Comparison of ENCODE assay signal across 9 cellular contexts in genomic region chr1:238951809-238952208, GRCh38.
A peak's percentile ranks its signal among the peaks of the same experiment; 100 is the strongest.
DNase-seq lines count a peak whose midpoint lies in the region; ATAC-seq and TF ChIP-seq lines count a peak whose summit lies in the region.
"Had no signal": no experiment of that assay in that cellular context is flagged by ENCODE, and none has a peak within 500 bp of the region (broad histone marks: within the 10 kb centered on the region; RNA-seq: fewer than 3 reads in every experiment).

No MANE protein-coding gene starts in this region.

- H3K27ac ChIP-seq in osteoblast (ENCODE audit: low read depth, low read length) (no peak overlapping the region), Karpas-422 (ENCODE audit: low read length) (no peak overlapping the region)

- H3K27ac Mint-ChIP-seq in chondrocyte (ENCODE audit: unreplicated experiment) (no peak overlapping the region), T-helper 17 cell (no peak overlapping the region)
- no peak overlapping the region for H3K27ac Mint-ChIP-seq in activated T-cell treated with anti-CD3 and anti-CD28 coated beads, Interleukin-2, amount 50 U/mL, for 24 hours
- H3K27ac Mint-ChIP-seq: natural killer cell had no signal

- H3K36me3 Mint-ChIP-seq in chondrocyte (ENCODE audit: low read depth) = no peaks in the 10 kb centered on the region
- no peaks in the 10 kb centered on the region for H3K36me3 Mint-ChIP-seq in activated T-cell treated with anti-CD3 and anti-CD28 coated beads, Interleukin-2, amount 50 U/mL, for 24 hours (ENCODE audit: low read depth)
- H3K36me3 Mint-ChIP-seq in T-helper 17 cell (ENCODE audit: low read depth) = no peaks in the 10 kb centered on the region
- H3K36me3 Mint-ChIP-seq: natural killer cell had no signal

- H3K4me1 Mint-ChIP-seq in chondrocyte (ENCODE audit: low read depth) (no peaks in the 10 kb centered on the region), T-helper 17 cell (no peaks in the 10 kb centered on the region)
- H3K4me1 Mint-ChIP-seq in activated T-cell treated with anti-CD3 and anti-CD28 coated beads, Interleukin-2, amount 50 U/mL, for 24 hours (ENCODE audit: low read depth) = no peaks in the 10 kb centered on the region

- DNase-seq in NCI-H460 (ENCODE audit: extremely low read depth, low read depth) (peak; percentile 27), chondrocyte (ENCODE audit: low spot score) (no peak), osteoblast (ENCODE audit: insufficient read length, low spot score, missing footprints) (peak; percentile 34), T-helper 17 cell (no peak), AG08396 (ENCODE audit: low spot score) (no peak), Karpas-422 (no peak)
- no peak for DNase-seq in activated T-cell treated with anti-CD3 and anti-CD28 coated beads, Interleukin-2, amount 50 U/mL, for 24 hours
- DNase-seq: natural killer cell had no signal

- H4K20me1 ChIP-seq in osteoblast (ENCODE audit: insufficient read depth, low read length) (no peaks in the 10 kb centered on the region), Karpas-422 (ENCODE audit: insufficient read depth, low read depth, low read length) (no peaks in the 10 kb centered on the region)

- no peaks in the 10 kb centered on the region for H3K36me3 ChIP-seq in osteoblast (ENCODE audit: insufficient read depth, low read length)
- no peaks in the 10 kb centered on the region for H3K36me3 ChIP-seq in Karpas-422 (ENCODE audit: insufficient read depth, low read length)

- no peaks in the 10 kb centered on the region for H3K9me3 ChIP-seq in osteoblast (ENCODE audit: low read depth, low read length)
- H3K9me3 ChIP-seq in T-helper 17 cell (ENCODE audit: control insufficient read depth, low read length, poor library complexity, severe bottlenecking) = no peaks in the 10 kb centered on the region
- peaks cover 15% of the 10 kb centered on the region for H3K9me3 ChIP-seq in Karpas-422 (ENCODE audit: low read length)

- no peak overlapping the region for H2AFZ ChIP-seq in osteoblast (ENCODE audit: low read length)
- H2AFZ ChIP-seq in Karpas-422 (ENCODE audit: low read length) = no peak overlapping the region

- TF ChIP-seq CTCF in GM12873 (IDR thresholded peaks at IDR 0.05; ENCODE audit: insufficient read depth, low read depth, low read length, missing control alignments) (peak; percentile 14), chondrocyte (IDR thresholded peaks at IDR 0.05) (peak; percentile 92), osteoblast (IDR thresholded peaks at IDR 0.05; ENCODE audit: extremely low read depth, low read depth, low read length) (peak; percentile 65)

- H3K27me3 Mint-ChIP-seq in chondrocyte (ENCODE audit: low read depth) (peaks cover 5% of the 10 kb centered on the region), T-helper 17 cell (no peaks in the 10 kb centered on the region)
- no peaks in the 10 kb centered on the region for H3K27me3 Mint-ChIP-seq in activated T-cell treated with anti-CD3 and anti-CD28 coated beads, Interleukin-2, amount 50 U/mL, for 24 hours

- H3K4me3 Mint-ChIP-seq in chondrocyte (ENCODE audit: unreplicated experiment) (no peak overlapping the region), T-helper 17 cell (no peak overlapping the region)
- no peak overlapping the region for H3K4me3 Mint-ChIP-seq in activated T-cell treated with anti-CD3 and anti-CD28 coated beads, Interleukin-2, amount 50 U/mL, for 24 hours
- H3K4me3 Mint-ChIP-seq: natural killer cell had no signal

- H3K4me3 ChIP-seq in osteoblast (ENCODE audit: insufficient read depth, low read length) = no peak overlapping the region
- H3K4me3 ChIP-seq in Karpas-422 (ENCODE audit: low read length) = no peak overlapping the region

- no peaks in the 10 kb centered on the region for H3K9me2 ChIP-seq in Karpas-422 (replicated peaks; ENCODE audit: insufficient read depth, low read length)

- H3K4me1 ChIP-seq in osteoblast (ENCODE audit: insufficient read depth, low read length) = peaks cover 11% of the 10 kb centered on the region
- no peaks in the 10 kb centered on the region for H3K4me1 ChIP-seq in Karpas-422 (ENCODE audit: low read length)

- no peak for ATAC-seq in T-helper 17 cell
- ATAC-seq: natural killer cell had no signal

- H3K4me2 ChIP-seq in osteoblast (ENCODE audit: insufficient read depth, low read length) (peak overlapping the region; percentile 2), Karpas-422 (ENCODE audit: low read depth, low read length, poor library complexity, severe bottlenecking) (no peak overlapping the region)

- no peak overlapping the region for H3K9ac ChIP-seq in Karpas-422 (ENCODE audit: low read length)

- H3K9me3 Mint-ChIP-seq in chondrocyte (ENCODE audit: low read depth) = no peaks in the 10 kb centered on the region
- H3K9me3 Mint-ChIP-seq in activated T-cell treated with anti-CD3 and anti-CD28 coated beads, Interleukin-2, amount 50 U/mL, for 24 hours = peaks cover 1% of the 10 kb centered on the region

- no peaks in the 10 kb centered on the region for H3K79me2 ChIP-seq in osteoblast (ENCODE audit: insufficient read depth, low read length)
- H3K79me2 ChIP-seq in Karpas-422 (ENCODE audit: low read length) = no peaks in the 10 kb centered on the region

- H3K27me3 ChIP-seq in osteoblast (ENCODE audit: insufficient read depth, low read length) (no peaks in the 10 kb centered on the region), Karpas-422 (ENCODE audit: low read length) (no peaks in the 10 kb centered on the region)

Comparison
In these comparisons a context has a peak if more than half of its experiments do, and no peak if none do; other contexts are left out.
1. CTCF ChIP-seq: peak in every context shown above with its lines; median percentile 92 in chondrocyte; 65 in osteoblast; 14 in GM12873.
2. DNase-seq: peak in NCI-H460 (single experiment) and osteoblast (single experiment); none in chondrocyte (single experiment), activated T-cell treated with anti-CD3 and anti-CD28 coated beads, Interleukin-2, amount 50 U/mL, for 24 hours (single experiment), T-helper 17 cell (0 of 3), AG08396 (single experiment) and Karpas-422 (single experiment).